Comparison of ENCODE assay signal across 1 cellular context in the genomic region with DNA sequence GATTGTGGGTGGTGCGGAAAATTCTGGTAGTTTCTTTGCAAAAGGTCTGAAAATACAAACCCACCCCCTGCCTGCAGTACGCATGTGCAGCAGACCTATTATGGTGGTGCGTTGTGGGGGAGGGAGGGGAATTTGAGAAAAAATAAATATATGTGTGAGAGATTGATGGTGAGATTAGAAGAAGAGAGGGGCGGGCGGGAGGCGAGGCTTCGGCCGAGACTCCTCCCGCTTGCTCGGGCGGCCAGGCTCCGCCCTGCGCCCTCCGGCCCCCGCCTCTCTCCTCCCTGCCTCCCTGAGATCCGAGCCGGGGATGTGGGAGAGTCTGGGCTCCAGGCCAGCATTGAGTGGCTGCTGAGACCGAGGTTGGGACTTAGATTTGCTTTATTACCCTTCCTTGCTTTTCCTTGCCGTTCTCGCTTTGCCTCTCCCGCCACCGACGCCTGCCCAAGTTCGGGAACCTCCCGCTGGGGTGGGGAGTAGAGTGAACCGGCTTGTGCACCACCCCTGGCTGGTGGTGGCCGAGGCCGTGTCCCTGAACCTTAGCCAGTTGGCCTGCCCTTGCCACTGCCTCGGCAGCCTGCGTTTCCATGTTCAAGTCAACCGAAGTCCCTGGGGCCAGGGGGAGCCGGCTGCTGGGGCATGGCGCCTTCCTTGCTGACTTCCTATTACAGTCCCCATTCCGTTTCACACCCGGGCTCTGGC.
TF ChIP-seq lines count a peak whose summit lies in the region.

No MANE protein-coding gene starts in this region.

TF ChIP-seq in K562, 482 proteins besides CTCF, POLR2A, EP300 and RAD21 (continued from another document and continues in another):
- TF ChIP-seq AFF4 (CRISPR knock-in tag; IDR thresholded peaks at IDR 0.05) (no peak), CHD4 (IDR thresholded peaks at IDR 0.05; ENCODE audit: insufficient read depth, insufficient replicate concordance, low read depth, low read length, poor library complexity, severe bottlenecking) (no peak), TFE3 (CRISPR knock-in tag; IDR thresholded peaks at IDR 0.05) (no peak), PHTF2 (CRISPR knock-in tag; IDR thresholded peaks at IDR 0.05) (no peak), ZNF592 (IDR thresholded peaks at IDR 0.05) (no peak), E2F3 (CRISPR knock-in tag; IDR thresholded peaks at IDR 0.05) (no peak), POU5F1 (IDR thresholded peaks at IDR 0.05; ENCODE audit: borderline replicate concordance, low read depth, low read length, partially characterized antibody) (no peak), ZFX (CRISPR knock-in tag; IDR thresholded peaks at IDR 0.05) (0 out of 2 replicates have a peak, but pooled peaks have one; percentile 28), ZBTB17 (CRISPR knock-in tag; IDR thresholded peaks at IDR 0.05) (0 out of 2 replicates have a peak, but pooled peaks have one; percentile 20), SRF (CRISPR knock-in tag; IDR thresholded peaks at IDR 0.05) (peak in 1 of 2 experiments; percentile 62; a peak in 1 of 4 replicates), HDAC3 (IDR thresholded peaks at IDR 0.05; ENCODE audit: borderline replicate concordance, partially characterized antibody) (no peak), U2AF2 (optimal IDR thresholded peaks at IDR 0.05; ENCODE audit: low read depth, low read length) (no peak), KDM4B (IDR thresholded peaks at IDR 0.05; ENCODE audit: borderline replicate concordance in 2 of 2, low read depth in 1 of 2) (no peak), TARDBP (IDR thresholded peaks at IDR 0.05) (no peak), CHAMP1 (IDR thresholded peaks at IDR 0.05) (no peak), ZNF639 (CRISPR knock-in tag; conservative IDR thresholded peaks at IDR 0.05 in 1 of 2, IDR thresholded peaks at IDR 0.05 in 1 of 2) (peak in 1 of 2 experiments; percentile 51; a peak in 1 of 4 replicates), TAF15 (IDR thresholded peaks at IDR 0.05; ENCODE audit: low read depth, low read length) (no peak), XRCC4 (IDR thresholded peaks at IDR 0.05; ENCODE audit: extremely low read depth, insufficient read depth, insufficient read length) (no peak), PKNOX1 (IDR thresholded peaks at IDR 0.05) (peak; percentile 28), ZFP1 (CRISPR knock-in tag; IDR thresholded peaks at IDR 0.05) (no peak), NFXL1 (CRISPR knock-in tag; IDR thresholded peaks at IDR 0.05) (no peak), GATA2 (CRISPR knock-in tag; IDR thresholded peaks at IDR 0.05) (peak; percentile 67; the same call in 1 of the 2 replicates), SPI1 (IDR thresholded peaks at IDR 0.05; ENCODE audit: borderline replicate concordance, low read depth, low read length) (no peak), ZNF41 (CRISPR knock-in tag; conservative IDR thresholded peaks at IDR 0.05) (no peak), TOE1 (IDR thresholded peaks at IDR 0.05; ENCODE audit: borderline replicate concordance) (0 out of 2 replicates have a peak, but pooled peaks have one; percentile 25), TOE1 (CRISPR knock-in tag; IDR thresholded peaks at IDR 0.05; ENCODE audit: borderline replicate concordance, low read depth) (no peak), TEAD4 (IDR thresholded peaks at IDR 0.05; ENCODE audit: low read length) (no peak), TEAD4 (CRISPR knock-in tag; IDR thresholded peaks at IDR 0.05; ENCODE audit: borderline replicate concordance) (no peak), CEBPB (tag; IDR thresholded peaks at IDR 0.05) (no peak), GTF2A2 (tag; IDR thresholded peaks at IDR 0.05) (no peak)
- TF ChIP-seq, protein P1, sequence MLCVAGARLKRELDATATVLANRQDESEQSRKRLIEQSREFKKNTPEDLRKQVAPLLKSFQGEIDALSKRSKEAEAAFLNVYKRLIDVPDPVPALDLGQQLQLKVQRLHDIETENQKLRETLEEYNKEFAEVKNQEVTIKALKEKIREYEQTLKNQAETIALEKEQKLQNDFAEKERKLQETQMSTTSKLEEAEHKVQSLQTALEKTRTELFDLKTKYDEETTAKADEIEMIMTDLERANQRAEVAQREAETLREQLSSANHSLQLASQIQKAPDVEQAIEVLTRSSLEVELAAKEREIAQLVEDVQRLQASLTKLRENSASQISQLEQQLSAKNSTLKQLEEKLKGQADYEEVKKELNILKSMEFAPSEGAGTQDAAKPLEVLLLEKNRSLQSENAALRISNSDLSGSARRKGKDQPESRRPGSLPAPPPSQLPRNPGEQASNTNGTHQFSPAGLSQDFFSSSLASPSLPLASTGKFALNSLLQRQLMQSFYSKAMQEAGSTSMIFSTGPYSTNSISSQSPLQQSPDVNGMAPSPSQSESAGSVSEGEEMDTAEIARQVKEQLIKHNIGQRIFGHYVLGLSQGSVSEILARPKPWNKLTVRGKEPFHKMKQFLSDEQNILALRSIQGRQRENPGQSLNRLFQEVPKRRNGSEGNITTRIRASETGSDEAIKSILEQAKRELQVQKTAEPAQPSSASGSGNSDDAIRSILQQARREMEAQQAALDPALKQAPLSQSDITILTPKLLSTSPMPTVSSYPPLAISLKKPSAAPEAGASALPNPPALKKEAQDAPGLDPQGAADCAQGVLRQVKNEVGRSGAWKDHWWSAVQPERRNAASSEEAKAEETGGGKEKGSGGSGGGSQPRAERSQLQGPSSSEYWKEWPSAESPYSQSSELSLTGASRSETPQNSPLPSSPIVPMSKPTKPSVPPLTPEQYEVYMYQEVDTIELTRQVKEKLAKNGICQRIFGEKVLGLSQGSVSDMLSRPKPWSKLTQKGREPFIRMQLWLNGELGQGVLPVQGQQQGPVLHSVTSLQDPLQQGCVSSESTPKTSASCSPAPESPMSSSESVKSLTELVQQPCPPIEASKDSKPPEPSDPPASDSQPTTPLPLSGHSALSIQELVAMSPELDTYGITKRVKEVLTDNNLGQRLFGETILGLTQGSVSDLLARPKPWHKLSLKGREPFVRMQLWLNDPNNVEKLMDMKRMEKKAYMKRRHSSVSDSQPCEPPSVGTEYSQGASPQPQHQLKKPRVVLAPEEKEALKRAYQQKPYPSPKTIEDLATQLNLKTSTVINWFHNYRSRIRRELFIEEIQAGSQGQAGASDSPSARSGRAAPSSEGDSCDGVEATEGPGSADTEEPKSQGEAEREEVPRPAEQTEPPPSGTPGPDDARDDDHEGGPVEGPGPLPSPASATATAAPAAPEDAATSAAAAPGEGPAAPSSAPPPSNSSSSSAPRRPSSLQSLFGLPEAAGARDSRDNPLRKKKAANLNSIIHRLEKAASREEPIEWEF (CRISPR knock-in tag; IDR thresholded peaks at IDR 0.05), result no peak
- TF ChIP-seq, protein P2, sequence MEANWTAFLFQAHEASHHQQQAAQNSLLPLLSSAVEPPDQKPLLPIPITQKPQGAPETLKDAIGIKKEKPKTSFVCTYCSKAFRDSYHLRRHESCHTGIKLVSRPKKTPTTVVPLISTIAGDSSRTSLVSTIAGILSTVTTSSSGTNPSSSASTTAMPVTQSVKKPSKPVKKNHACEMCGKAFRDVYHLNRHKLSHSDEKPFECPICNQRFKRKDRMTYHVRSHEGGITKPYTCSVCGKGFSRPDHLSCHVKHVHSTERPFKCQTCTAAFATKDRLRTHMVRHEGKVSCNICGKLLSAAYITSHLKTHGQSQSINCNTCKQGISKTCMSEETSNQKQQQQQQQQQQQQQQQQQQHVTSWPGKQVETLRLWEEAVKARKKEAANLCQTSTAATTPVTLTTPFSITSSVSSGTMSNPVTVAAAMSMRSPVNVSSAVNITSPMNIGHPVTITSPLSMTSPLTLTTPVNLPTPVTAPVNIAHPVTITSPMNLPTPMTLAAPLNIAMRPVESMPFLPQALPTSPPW (CRISPR knock-in tag; IDR thresholded peaks at IDR 0.05), result peak; percentile 92
